Comparison of ENCODE assay signal across 21 cellular contexts in the genomic region with DNA sequence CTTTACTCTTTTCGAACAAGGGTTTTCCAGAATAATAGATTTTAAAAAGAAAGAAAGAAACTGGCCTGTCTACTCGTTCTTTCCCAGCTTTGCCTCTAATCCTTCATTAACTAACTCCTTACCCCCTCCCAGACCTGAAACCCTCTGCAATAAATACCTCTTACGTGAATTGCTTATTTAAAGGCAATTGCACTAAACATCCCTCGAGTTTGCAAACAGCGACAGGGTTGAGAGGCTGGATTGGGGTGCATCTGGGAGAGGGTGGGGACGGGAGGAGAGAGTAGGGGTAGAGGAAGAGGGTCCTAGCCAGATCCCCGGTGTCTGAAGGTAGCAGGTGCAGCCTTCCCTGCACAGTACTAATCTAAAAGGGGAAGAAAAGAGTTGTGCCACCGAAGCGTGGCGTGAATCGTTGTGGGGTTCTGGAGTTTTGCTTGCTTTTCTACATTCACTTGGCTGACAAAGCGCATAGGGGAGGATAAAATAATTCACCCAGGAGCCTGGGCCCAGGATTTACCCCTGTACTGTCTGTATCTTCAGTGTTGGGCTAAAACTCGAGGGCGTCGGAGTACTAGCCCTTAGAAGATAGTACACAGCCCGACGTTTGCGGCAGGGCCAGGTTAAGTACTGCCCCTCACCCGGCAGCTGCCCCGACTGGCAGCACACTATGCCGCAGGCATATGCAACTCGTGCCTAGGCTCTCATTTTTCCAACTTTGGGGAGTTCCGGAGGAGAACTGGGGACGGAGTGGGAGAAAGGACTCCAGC. TPM values are rescaled to one million over a fixed set of nuclear protein-coding genes. Genes with fewer than 3 reads are reported as not detected.
DNase-seq lines count a peak whose midpoint lies in the region; ATAC-seq, FAIRE-seq and TF ChIP-seq lines count a peak whose summit lies in the region.
"Had no signal": no experiment of that assay in that cellular context is flagged by ENCODE, and none has a peak within 500 bp of the region (broad histone marks: within the 10 kb centered on the region; RNA-seq: fewer than 3 reads in every experiment).

No MANE protein-coding gene starts in this region.

- H3F3A ChIP-seq in GM23338 (replicated peaks; ENCODE audit: low read depth), result peaks cover 11% of the 10 kb centered on the region; the same call in 1 of the 2 replicates

- no peak for ATAC-seq in GM23338
- ATAC-seq in GM12878, result no peak
- ATAC-seq: gastroesophageal sphincter, pancreas had no signal

- CTCF ChIA-PET in GM12878 (lab: Yijun Ruan, JAX), result no interaction called here

- H3K4me1 Mint-ChIP-seq in GM23338 (peaks cover 66% of the 10 kb centered on the region), nephron (peaks cover 46% of the 10 kb centered on the region)

- H3K9me2 ChIP-seq in GM23338 (ENCODE audit: insufficient read depth), result no peaks in the 10 kb centered on the region

- H3K27ac Mint-ChIP-seq in GM23338, result no peak overlapping the region
- H3K27ac Mint-ChIP-seq in nephron, result no peak overlapping the region

- SMC1A ChIA-PET in GM12878 (lab: Charles Lee; ENCODE audit: uncharacterized antibody, unreplicated experiment), result no interaction called here

- no TSS peak for BruUV-seq in GM12878 (replicated peaks; lab: Mats Ljungman, UMichigan)

- 19% methylated on average over 24 of the region's 24 CpGs for WGBS in GM12878 (ENCODE audit: insufficient coverage, insufficient replicate concordance, low lambda C conversion rate, missing lambda C conversion rate)

- TF ChIP-seq CTCF in GM23338 (conservative IDR thresholded peaks at IDR 0.05; ENCODE audit: low read depth in 2 of 2), result no peak
- no peak for TF ChIP-seq CTCF in GM12878 (IDR thresholded peaks at IDR 0.05 in 2 of 3, conservative IDR thresholded peaks at IDR 0.05 in 1 of 3; ENCODE audit: control insufficient read depth in 2 of 3, extremely low read depth in 1 of 3, insufficient read depth in 1 of 3, low read depth in 3 of 3, low read length in 3 of 3)
- no peak for TF ChIP-seq CTCF in nephron (IDR thresholded peaks at IDR 0.05; ENCODE audit: unreplicated experiment in 3 of 3)
- TF ChIP-seq CTCF in GM10266 (IDR thresholded peaks at IDR 0.05; ENCODE audit: control insufficient read depth, insufficient read depth, low read depth, missing control alignments), result no peak

- RAD21 ChIA-PET in GM12878 (lab: Charles Lee; ENCODE audit: unreplicated experiment), result no interaction called here

- H3K4me3 ChIP-seq in GM23338 (peak overlapping the region; percentile 65), GM12878 (no peak overlapping the region)
- H3K4me3 ChIP-seq: gastroesophageal sphincter had no signal

- H3K9ac ChIP-seq in GM12878 (ENCODE audit: control insufficient read depth, insufficient read depth, low read length), result no peak overlapping the region
- H3K9ac ChIP-seq: BLaER1 treated with 17β-estradiol and CSF1 and Interleukin-3, amounts not matched to agents 10 nM and 100 nM had no signal

- peak; percentile 36 for DNase-seq in DMS53 (lab: John Stamatoyannopoulos, UW)
- DNase-seq in DMS53 treated with DMSO at 0.1 percent for 48 hours (lab: John Stamatoyannopoulos, UW; ENCODE audit: unreplicated experiment), result no peak
- DNase-seq in GM23338 (ENCODE audit: low spot score), result no peak
- no peak for DNase-seq in GM12878 (ENCODE audit: low read depth, low spot score)
- DNase-seq in stimulated activated CD4-positive, alpha-beta T cell treated with anti-CD3 and anti-CD28 coated beads, Interleukin-12 subunit alpha, Interleukin-12 subunit beta, amount 100 ng/mL, for 4 hours, result no peak
- no peak for DNase-seq in hepatic stellate cell (ENCODE audit: low spot score)
- no peak for DNase-seq in GM10266 (ENCODE audit: extremely low spot score)
- DNase-seq: cerebellar nuclear complex, EL, IMR-90, islet precursor cell, mesendoderm, MV-4-11, pancreas, T-helper 9 cell had no signal

- H3K27me3 Mint-ChIP-seq in GM23338 (ENCODE audit: insufficient read depth, low read depth, poor library complexity) (peaks cover 97% of the 10 kb centered on the region), nephron (ENCODE audit: low read depth) (peaks cover 98% of the 10 kb centered on the region)

- peak overlapping the region; percentile 43; the same call in 1 of the 2 replicates for H2AFZ ChIP-seq in GM23338
- H2AFZ ChIP-seq in GM12878 (ENCODE audit: control insufficient read depth, low read depth, low read length), result no peak overlapping the region

- peaks cover 35% of the 10 kb centered on the region for H4K20me1 ChIP-seq in GM23338 (replicated peaks; ENCODE audit: insufficient read depth)
- H4K20me1 ChIP-seq in GM12878 (ENCODE audit: control insufficient read depth, insufficient read depth), result no peaks in the 10 kb centered on the region
- H4K20me1 ChIP-seq: BLaER1 treated with 17β-estradiol and CSF1 and Interleukin-3, amounts not matched to agents 10 nM and 100 nM had no signal

- peaks cover 2% of the 10 kb centered on the region; the same call in 2 of the 3 replicates for H3K9me3 ChIP-seq in GM12878 (replicated peaks; ENCODE audit: control insufficient read depth, insufficient read depth, low read length)
- H3K9me3 ChIP-seq: gastroesophageal sphincter, pancreas had no signal

- in situ Hi-C loops in GM12878 (cut with MboI), result no loop called here

- H3K27ac ChIP-seq in GM23338 (ENCODE audit: low read depth) (no peak overlapping the region), GM12878 (ENCODE audit: control insufficient read depth, insufficient read depth) (no peak overlapping the region)
- H3K27ac ChIP-seq: 22Rv1; BLaER1 treated with 17β-estradiol and CSF1 and Interleukin-3, amounts not matched to agents 10 nM and 100 nM; gastroesophageal sphincter had no signal

- H3K79me2 ChIP-seq in GM23338 (replicated peaks; ENCODE audit: insufficient read depth) (no peaks in the 10 kb centered on the region), GM12878 (ENCODE audit: control insufficient read depth, insufficient read depth, low read length) (no peaks in the 10 kb centered on the region)

- no peak for FAIRE-seq in GM12878 (lab: Jason Lieb, UNC)
- FAIRE-seq: H54, pancreas had no signal

- no peak for TF ChIP-seq RAD21 in GM12878 (IDR thresholded peaks at IDR 0.05; ENCODE audit: insufficient read depth, low read depth, low read length)

- H3K4me1 ChIP-seq in GM23338 (ENCODE audit: insufficient read depth) (peaks cover 61% of the 10 kb centered on the region), GM12878 (ENCODE audit: control insufficient read depth, insufficient read depth, low read length) (no peaks in the 10 kb centered on the region)
- H3K4me1 ChIP-seq: pancreas had no signal

- POLR2A ChIA-PET in GM12878 (lab: Charles Lee), result no interaction called here

- no peaks in the 10 kb centered on the region for H3K36me3 ChIP-seq in GM23338 (ENCODE audit: insufficient read depth)
- no peaks in the 10 kb centered on the region for H3K36me3 ChIP-seq in GM12878 (ENCODE audit: control insufficient read depth in 2 of 2, insufficient read depth in 2 of 2, low read length in 1 of 2)
- H3K36me3 ChIP-seq: gastroesophageal sphincter, pancreas had no signal

- H3K4me3 Mint-ChIP-seq in GM23338 (peak overlapping the region; percentile 76), nephron (peak overlapping the region; percentile 71 to 78 (median 72))

- H3K4me2 ChIP-seq in GM23338, result peak overlapping the region; percentile 88
- no peak overlapping the region for H3K4me2 ChIP-seq in GM12878 (ENCODE audit: control insufficient read depth, insufficient read depth)
- H3K4me2 ChIP-seq: BLaER1 treated with 17β-estradiol and CSF1 and Interleukin-3, amounts not matched to agents 10 nM and 100 nM had no signal

- TF ChIP-seq EP300 in GM12878 (IDR thresholded peaks at IDR 0.05; ENCODE audit: borderline replicate concordance in 1 of 2, control insufficient read depth in 1 of 2, low read depth in 2 of 2, low read length in 2 of 2), result no peak

- H3K27me3 ChIP-seq in GM23338 (ENCODE audit: insufficient read depth), result peaks cover 100% of the 10 kb centered on the region
- peaks cover 18 to 49% of the 10 kb centered on the region in 2 experiments for H3K27me3 ChIP-seq in GM12878 (replicated peaks in 1 of 2; ENCODE audit: control insufficient read depth in 2 of 2, insufficient read depth in 2 of 2, low read length in 1 of 2)

- no peaks in the 10 kb centered on the region; the same call in 2 of the 3 replicates for H3K36me3 Mint-ChIP-seq in GM23338 (ENCODE audit: low read depth)
- H3K36me3 Mint-ChIP-seq in nephron (ENCODE audit: low read depth), result no peaks in the 10 kb centered on the region

- intact Hi-C loops in GM12878 (cut with micrococcal nuclease; ENCODE audit: unreplicated experiment), result no loop called here

- TF ChIP-seq POLR2A in GM12878 (IDR thresholded peaks at IDR 0.05; ENCODE audit: low read depth, low read length), result no peak

- no peaks in the 10 kb centered on the region; the same call in 2 of the 3 replicates for H3K9me3 Mint-ChIP-seq in GM23338
- H3K9me3 Mint-ChIP-seq in nephron, result peaks cover 10% of the 10 kb centered on the region

RNA-seq across cellular contexts. Expression of a gene that starts 1.9 kb away (rescaled TPM):
- total RNA-seq in GM23338 (2014; rRNA removed; shearing (Covaris generic)), result not detected in 2 replicates
- polyA plus RNA-seq in GM23338 (2016; fragmentation: Nextera tagmentation; extraction: Ambion mirVana), result 0.14 TPM in 1 of 2 replicates, not detected in the other
- total RNA-seq in GM12878 (2013; cell fraction: nucleolus; rRNA removed), result not detected in 2 replicates
- total RNA-seq in GM12878 (2014; rRNA removed), result not detected in 2 replicates
- not detected in 2 replicates for total RNA-seq in GM12878 (2014; rRNA removed; fragmentation: Illumina TruSeq; extraction: Trizol)
- not detected in 2 replicates for total RNA-seq in GM12878 (2021)
- not detected for polyA plus RNA-seq in GM12878 (2011; ENCODE audit: low read depth)
- not detected in 2 replicates for polyA plus RNA-seq in GM12878 (2011; rRNA removed)
- polyA plus RNA-seq in GM12878 (2011; cell fraction: cytosol; rRNA removed), result not detected in 2 replicates
- not detected in 2 replicates for polyA plus RNA-seq in GM12878 (2011; cell fraction: nucleus; rRNA removed)
- polyA plus RNA-seq in GM12878 (2012), result not detected in 2 replicates
- not detected in 2 replicates for polyA plus RNA-seq in GM12878 (2014; fragmentation: Illumina TruSeq; extraction: Trizol)
- polyA plus RNA-seq in GM12878 (2014; fragmentation: Nextera tagmentation; extraction: Ambion mirVana), result not detected
- polyA plus RNA-seq in GM12878 (2014; rRNA removed), result not detected in 2 replicates
- polyA plus RNA-seq in GM12878 (2016; fragmentation: Nextera tagmentation; extraction: Ambion mirVana), result not detected
- polyA minus RNA-seq in GM12878 (2011; rRNA and poly(A)+ RNA removed), result not detected in 2 replicates
- polyA minus RNA-seq in GM12878 (2011; cell fraction: cytosol; rRNA and poly(A)+ RNA removed), result not detected in 2 replicates
- polyA minus RNA-seq in GM12878 (2011; cell fraction: nucleus; rRNA and poly(A)+ RNA removed), result not detected in 2 replicates
- total RNA-seq: gastroesophageal sphincter, IMR-90, skeletal muscle tissue had no signal
- polyA plus RNA-seq: IMR-90 had no signal

RNA-seq across cellular contexts. Expression of a gene that starts 25.3 kb away (rescaled TPM):
- 0.69 TPM in 1 of 2 replicates, not detected in the other for total RNA-seq in GM23338 (2014; rRNA removed; shearing (Covaris generic))
- 0.32 and 0.35 TPM in 2 replicates for polyA plus RNA-seq in GM23338 (2016; fragmentation: Nextera tagmentation; extraction: Ambion mirVana)
- not detected in 2 replicates for total RNA-seq in GM12878 (2013; cell fraction: nucleolus; rRNA removed)
- 0.05 and 0.11 TPM in 2 replicates for total RNA-seq in GM12878 (2014; rRNA removed)
- 0.05 and 0.09 TPM in 2 replicates for total RNA-seq in GM12878 (2014; rRNA removed; fragmentation: Illumina TruSeq; extraction: Trizol)
- total RNA-seq in GM12878 (2021), result not detected in 2 replicates
- 6.8 TPM for polyA plus RNA-seq in GM12878 (2011; ENCODE audit: low read depth)
- 0.22 and 0.37 TPM in 2 replicates for polyA plus RNA-seq in GM12878 (2011; rRNA removed)
- polyA plus RNA-seq in GM12878 (2011; cell fraction: cytosol; rRNA removed), result 0.12 and 0.15 TPM in 2 replicates
- polyA plus RNA-seq in GM12878 (2011; cell fraction: nucleus; rRNA removed), result 0.18 and 0.25 TPM in 2 replicates
- polyA plus RNA-seq in GM12878 (2012), result 16.5 and 17.4 TPM in 2 replicates
- polyA plus RNA-seq in GM12878 (2014; fragmentation: Illumina TruSeq; extraction: Trizol), result not detected in 2 replicates
- 10 to 100 TPM; 19.1 to 23.0 TPM for polyA plus RNA-seq in GM12878 (2014; fragmentation: Nextera tagmentation; extraction: Ambion mirVana)
- polyA plus RNA-seq in GM12878 (2014; rRNA removed), result 0.05 TPM in 1 of 2 replicates, not detected in the other
- polyA plus RNA-seq in GM12878 (2016; fragmentation: Nextera tagmentation; extraction: Ambion mirVana), result 10 to 100 TPM; 11.8 to 13.6 TPM
- 0.29 and 0.41 TPM in 2 replicates for polyA minus RNA-seq in GM12878 (2011; rRNA and poly(A)+ RNA removed)
- polyA minus RNA-seq in GM12878 (2011; cell fraction: cytosol; rRNA and poly(A)+ RNA removed), result not detected in 2 replicates
- polyA minus RNA-seq in GM12878 (2011; cell fraction: nucleus; rRNA and poly(A)+ RNA removed), result 0.12 and 0.29 TPM in 2 replicates
- total RNA-seq: skeletal muscle tissue had no signal
- polyA plus RNA-seq: IMR-90 had no signal
